ENCODE assay signal across 1 cellular context in genomic region chr4:3880595-3881120, GRCh38.
TF ChIP-seq lines count a peak whose summit lies in the region.

No MANE protein-coding gene starts in this region.

TF ChIP-seq in K562, 482 proteins besides CTCF, POLR2A, EP300 and RAD21 (continued from another document):
- TF ChIP-seq HMBOX1 (IDR thresholded peaks at IDR 0.05) (no peak), XRCC5 (IDR thresholded peaks at IDR 0.05; ENCODE audit: low read depth, low read length) (no peak), HCFC1 (IDR thresholded peaks at IDR 0.05; ENCODE audit: low read depth, low read length) (no peak), HMG20A (CRISPR knock-in tag; conservative IDR thresholded peaks at IDR 0.05) (no peak)
